ENCODE assay signal across 25 cellular contexts in the genomic region with DNA sequence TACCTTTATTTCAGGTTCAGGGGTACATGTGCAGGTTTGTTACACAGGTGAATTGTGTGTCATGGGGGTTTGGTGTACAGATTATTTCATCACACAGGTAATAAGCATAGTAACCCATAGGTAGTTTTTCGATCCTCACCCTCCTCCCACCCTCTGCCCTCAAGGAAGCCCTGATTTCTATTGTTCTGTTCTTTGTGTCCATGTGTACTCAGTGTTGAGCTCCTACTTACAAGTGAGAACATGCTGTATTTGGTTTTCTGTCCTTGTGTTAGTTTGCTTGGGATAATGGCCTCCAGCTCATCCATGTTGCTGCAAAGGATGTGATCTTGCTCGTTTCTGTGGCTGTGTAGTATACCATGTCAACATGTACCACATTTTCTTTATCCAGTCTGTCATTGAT.
A peak's percentile ranks its signal among the peaks of the same experiment; 100 is the strongest.
DNase-seq lines count a peak whose midpoint lies in the region; ATAC-seq and TF ChIP-seq lines count a peak whose summit lies in the region.
"Had no signal": no experiment of that assay in that cellular context is flagged by ENCODE, and none has a peak within 500 bp of the region (broad histone marks: within the 10 kb centered on the region; RNA-seq: fewer than 3 reads in every experiment).

No MANE protein-coding gene starts in this region.

- H3K27ac Mint-ChIP-seq in activated CD4-positive, alpha-beta memory T cell treated with anti-CD3 and anti-CD28 coated beads for 36 hours, result peak overlapping the region; percentile 3
- no peak overlapping the region for H3K27ac Mint-ChIP-seq in activated CD4-positive, alpha-beta memory T cell treated with anti-CD3 and anti-CD28 coated beads, Interleukin-2, amount 10 ng/mL, durations not matched to agents 7 days and 5 days
- peak overlapping the region; percentile 63; the same call in 1 of the 2 replicates for H3K27ac Mint-ChIP-seq in WTC11
- peak overlapping the region; percentile 75 for H3K27ac Mint-ChIP-seq in memory B cell
- H3K27ac Mint-ChIP-seq: activated CD4-positive, alpha-beta T cell treated with anti-CD3 and anti-CD28 coated beads, Interleukin-2, amount 10 ng/mL, durations not matched to agents 7 days and 5 days; nephron progenitor cell had no signal

- H3K4me3 Mint-ChIP-seq in activated CD4-positive, alpha-beta memory T cell treated with anti-CD3 and anti-CD28 coated beads for 36 hours, result no peak overlapping the region
- no peak overlapping the region for H3K4me3 Mint-ChIP-seq in activated CD4-positive, alpha-beta memory T cell treated with anti-CD3 and anti-CD28 coated beads, Interleukin-2, amount 10 ng/mL, durations not matched to agents 7 days and 5 days
- H3K4me3 Mint-ChIP-seq in WTC11 (no peak overlapping the region), memory B cell (no peak overlapping the region)
- H3K4me3 Mint-ChIP-seq: activated CD4-positive, alpha-beta T cell treated with anti-CD3 and anti-CD28 coated beads, Interleukin-2, amount 10 ng/mL, durations not matched to agents 7 days and 5 days; nephron progenitor cell had no signal

- no peak overlapping the region for H3K4me3 ChIP-seq in KMS-11 (IDR thresholded peaks at IDR 0.05; ENCODE audit: insufficient read depth, low read depth, low read length)
- H3K4me3 ChIP-seq: BLaER1, esophagus squamous epithelium, gastroesophageal sphincter, sigmoid colon, testis had no signal

- peak overlapping the region; percentile 42; the same call in 1 of the 2 replicates for H3K27ac ChIP-seq in KMS-11
- H3K27ac ChIP-seq: BLaER1, esophagus squamous epithelium, gastroesophageal sphincter, sigmoid colon, testis had no signal

- no peaks in the 10 kb centered on the region for H3K27me3 Mint-ChIP-seq in activated CD4-positive, alpha-beta memory T cell treated with anti-CD3 and anti-CD28 coated beads for 36 hours
- H3K27me3 Mint-ChIP-seq in activated CD4-positive, alpha-beta memory T cell treated with anti-CD3 and anti-CD28 coated beads, Interleukin-2, amount 10 ng/mL, durations not matched to agents 7 days and 5 days, result no peaks in the 10 kb centered on the region
- H3K27me3 Mint-ChIP-seq in WTC11 (ENCODE audit: low read depth) (no peaks in the 10 kb centered on the region), memory B cell (no peaks in the 10 kb centered on the region)
- H3K27me3 Mint-ChIP-seq: activated CD4-positive, alpha-beta T cell treated with anti-CD3 and anti-CD28 coated beads, Interleukin-2, amount 10 ng/mL, durations not matched to agents 7 days and 5 days had no signal

- ATAC-seq in WTC11 (no peak), memory B cell (ENCODE audit: low read depth) (no peak)
- ATAC-seq: gastroesophageal sphincter had no signal

- H4K20me1 ChIP-seq in KMS-11 (ENCODE audit: insufficient read depth), result no peaks in the 10 kb centered on the region

- H3K36me3 ChIP-seq in KMS-11 (ENCODE audit: insufficient read depth), result no peaks in the 10 kb centered on the region

- DNase-seq in activated CD4-positive, alpha-beta memory T cell treated with anti-CD3 and anti-CD28 coated beads for 36 hours, result no peak
- DNase-seq in activated CD4-positive, alpha-beta memory T cell treated with anti-CD3 and anti-CD28 coated beads, Interleukin-2, amount 10 ng/mL, durations not matched to agents 7 days and 5 days, result no peak
- DNase-seq in WTC11 (ENCODE audit: low spot score) (no peak), memory B cell (ENCODE audit: low spot score in 2 of 2) (no peak), anterior cingulate cortex (lab: John Stamatoyannopoulos, UW) (no peak), NCI-H1105 (lab: John Stamatoyannopoulos, UW) (no peak), NCI-H510A treated with DMSO at 0.1 percent for 48 hours (lab: John Stamatoyannopoulos, UW) (no peak)
- DNase-seq: activated CD4-positive, alpha-beta T cell treated with anti-CD3 and anti-CD28 coated beads, Interleukin-2, amount 10 ng/mL, durations not matched to agents 7 days and 5 days; activated naive CD4-positive, alpha-beta T cell; DMS 273 treated with DMSO at 0.1 percent for 48 hours; effector CD4-positive, alpha-beta T cell; esophagus squamous epithelium; GF-D8; mesenchymal stem cell; NCI-H2107; NCI-H748 treated with DMSO at 0.1 percent for 48 hours; nephron progenitor cell; OCI-M1; SHP77 treated with DMSO at 0.1 percent for 48 hours; sigmoid colon; T-helper 1 cell; testis had no signal

- H3K4me1 ChIP-seq in KMS-11 (ENCODE audit: low read depth, poor library complexity, severe bottlenecking), result peaks cover 98% of the 10 kb centered on the region
- H3K4me1 ChIP-seq: testis had no signal

- H3K79me2 ChIP-seq in KMS-11 (ENCODE audit: insufficient read depth, low read depth), result peaks cover 22% of the 10 kb centered on the region; the same call in 1 of the 2 replicates

- TF ChIP-seq CTCF in KMS-11 (conservative IDR thresholded peaks at IDR 0.05; ENCODE audit: low read depth, low read length) (no peak), WTC11 (IDR thresholded peaks at IDR 0.05) (no peak)

- no peak overlapping the region for H2AFZ ChIP-seq in KMS-11 (ENCODE audit: low read depth)

- no peaks in the 10 kb centered on the region for H3K27me3 ChIP-seq in KMS-11 (ENCODE audit: insufficient read depth, low read depth)
- H3K27me3 ChIP-seq: BLaER1, esophagus squamous epithelium, gastroesophageal sphincter, sigmoid colon, testis had no signal

- H3K4me2 ChIP-seq in KMS-11, result peak overlapping the region; percentile 43; the same call in 1 of the 2 replicates
- H3K4me2 ChIP-seq: BLaER1 had no signal

- no peaks in the 10 kb centered on the region for H3K9me3 Mint-ChIP-seq in activated CD4-positive, alpha-beta memory T cell treated with anti-CD3 and anti-CD28 coated beads for 36 hours
- H3K9me3 Mint-ChIP-seq in activated CD4-positive, alpha-beta memory T cell treated with anti-CD3 and anti-CD28 coated beads, Interleukin-2, amount 10 ng/mL, durations not matched to agents 7 days and 5 days, result no peaks in the 10 kb centered on the region
- H3K9me3 Mint-ChIP-seq in WTC11 (no peaks in the 10 kb centered on the region), memory B cell (peaks cover 3% of the 10 kb centered on the region)
- H3K9me3 Mint-ChIP-seq: activated CD4-positive, alpha-beta T cell treated with anti-CD3 and anti-CD28 coated beads, Interleukin-2, amount 10 ng/mL, durations not matched to agents 7 days and 5 days; nephron progenitor cell had no signal

- intact Hi-C loops in activated CD4-positive, alpha-beta memory T cell treated with anti-CD3 and anti-CD28 coated beads for 36 hours (cut with micrococcal nuclease), result no loop called here

- H3K4me1 Mint-ChIP-seq in activated CD4-positive, alpha-beta memory T cell treated with anti-CD3 and anti-CD28 coated beads for 36 hours (ENCODE audit: low read depth), result peaks cover 83% of the 10 kb centered on the region
- peaks cover 53% of the 10 kb centered on the region for H3K4me1 Mint-ChIP-seq in activated CD4-positive, alpha-beta memory T cell treated with anti-CD3 and anti-CD28 coated beads, Interleukin-2, amount 10 ng/mL, durations not matched to agents 7 days and 5 days
- H3K4me1 Mint-ChIP-seq in WTC11 (peaks cover 31% of the 10 kb centered on the region), memory B cell (peaks cover 33% of the 10 kb centered on the region)
- H3K4me1 Mint-ChIP-seq: nephron progenitor cell had no signal

- POLR2A ChIA-PET in activated CD4-positive, alpha-beta memory T cell treated with anti-CD3 and anti-CD28 coated beads for 36 hours (lab: Charles Lee), result no interaction called here
- POLR2A ChIA-PET in activated CD4-positive, alpha-beta memory T cell treated with anti-CD3 and anti-CD28 coated beads, Interleukin-2, amount 10 ng/mL, durations not matched to agents 7 days and 5 days (lab: Charles Lee), result no interaction called here
- POLR2A ChIA-PET in WTC11 (lab: Charles Lee), result no interaction called here

- H3K36me3 Mint-ChIP-seq in activated CD4-positive, alpha-beta memory T cell treated with anti-CD3 and anti-CD28 coated beads for 36 hours, result peaks cover 44% of the 10 kb centered on the region
- H3K36me3 Mint-ChIP-seq in activated CD4-positive, alpha-beta memory T cell treated with anti-CD3 and anti-CD28 coated beads, Interleukin-2, amount 10 ng/mL, durations not matched to agents 7 days and 5 days (ENCODE audit: low read depth), result peaks cover 64% of the 10 kb centered on the region
- H3K36me3 Mint-ChIP-seq in WTC11 (peaks cover 11% of the 10 kb centered on the region), memory B cell (peaks cover 29% of the 10 kb centered on the region)

- CTCF ChIA-PET in activated CD4-positive, alpha-beta memory T cell treated with anti-CD3 and anti-CD28 coated beads for 36 hours (lab: Charles Lee), result interaction anchor here (1.4 kb wide), 1 partner anchor 12 kb away, joined by 3 read pairs; no protein-coding TSS in a partner anchor
- CTCF ChIA-PET in activated CD4-positive, alpha-beta memory T cell treated with anti-CD3 and anti-CD28 coated beads, Interleukin-2, amount 10 ng/mL, durations not matched to agents 7 days and 5 days (lab: Charles Lee), result no interaction called here
- CTCF ChIA-PET in WTC11 (lab: Charles Lee), result interaction anchor here (1.0 to 1.2 kb wide), 3 partner anchors 12 to 78 kb away, joined by 3 to 5 read pairs (median 3); no protein-coding TSS in a partner anchor

- no peak overlapping the region for H3K9ac ChIP-seq in KMS-11
- H3K9ac ChIP-seq: BLaER1 had no signal

TF ChIP-seq in WTC11, 78 proteins besides CTCF, POLR2A, EP300 and RAD21 (continues in another document):
- TF ChIP-seq NFYB (CRISPR knock-in tag; conservative IDR thresholded peaks at IDR 0.05; ENCODE audit: low read depth), result no peak
- TF ChIP-seq USF2 (CRISPR knock-in tag; IDR thresholded peaks at IDR 0.05), result no peak
- no peak for TF ChIP-seq OVOL2 (CRISPR knock-in tag; IDR thresholded peaks at IDR 0.05; ENCODE audit: borderline replicate concordance)
- no peak for TF ChIP-seq ERG (CRISPR knock-in tag; IDR thresholded peaks at IDR 0.05)
